In the genomic region with DNA sequence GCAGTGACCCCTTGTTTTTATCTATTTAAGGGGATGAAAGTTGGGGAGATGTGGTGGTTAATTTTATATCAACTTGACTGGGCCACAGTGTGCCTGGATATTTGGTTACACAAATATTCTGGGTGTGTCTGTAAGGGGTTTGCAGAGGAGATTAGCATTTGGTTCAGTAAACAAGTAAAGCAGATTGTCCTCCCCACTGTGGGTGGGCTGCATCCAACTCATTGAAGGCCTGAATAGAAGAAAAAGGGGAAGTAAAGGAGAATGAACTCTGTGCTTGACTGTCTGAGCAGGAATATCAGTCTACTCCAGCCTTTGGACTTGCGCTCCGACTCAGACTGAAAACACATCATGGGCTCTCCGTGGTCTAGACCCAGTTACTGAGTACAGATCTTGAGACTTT, we compare ENCODE assay signal across 28 cellular contexts.
"Had no signal": no experiment of that assay in that cellular context is flagged by ENCODE, and none has a peak within 500 bp of the region (broad histone marks: within the 10 kb centered on the region; RNA-seq: fewer than 3 reads in every experiment).

No MANE protein-coding gene starts in this region.

- H3K4me3 Mint-ChIP-seq: activated naive CD8-positive, alpha-beta T cell treated with anti-CD3 and anti-CD28 coated beads, Interleukin-2, amount 10 ng/mL, durations not matched to agents 7 days and 5 days; mesothelial cell of epicardium; naive thymus-derived CD4-positive, alpha-beta T cell; T-helper 2 cell treated with Interferon-gamma antibody and Interleukin-4, amounts not matched to agents 5 μg/mL and 100 μg/mL, for 36 hours had no signal

- H3K4me1 ChIP-seq: ascending aorta, esophagus squamous epithelium, heart right ventricle, parathyroid adenoma, suprapubic skin, tibial artery, upper lobe of right lung had no signal

- H3K36me3 ChIP-seq: ascending aorta, brain microvascular endothelial cell, esophagus squamous epithelium, heart right ventricle, suprapubic skin, tibial artery, upper lobe of right lung had no signal

- H3K27me3 ChIP-seq: ascending aorta, brain microvascular endothelial cell, esophagus squamous epithelium, heart right ventricle, suprapubic skin, tibial artery, upper lobe of right lung had no signal

- H2AFZ ChIP-seq: parathyroid adenoma had no signal

- H3K9me3 Mint-ChIP-seq: activated naive CD8-positive, alpha-beta T cell treated with anti-CD3 and anti-CD28 coated beads, Interleukin-2, amount 10 ng/mL, durations not matched to agents 7 days and 5 days; mesothelial cell of epicardium; naive thymus-derived CD4-positive, alpha-beta T cell; T-helper 2 cell treated with Interferon-gamma antibody and Interleukin-4, amounts not matched to agents 5 μg/mL and 100 μg/mL, for 36 hours had no signal

- H3K36me3 Mint-ChIP-seq: activated naive CD8-positive, alpha-beta T cell treated with anti-CD3 and anti-CD28 coated beads, Interleukin-2, amount 10 ng/mL, durations not matched to agents 7 days and 5 days; mesothelial cell of epicardium; naive thymus-derived CD4-positive, alpha-beta T cell had no signal

- H3K79me2 ChIP-seq: parathyroid adenoma had no signal

- H3K4me3 ChIP-seq: ascending aorta, coronary artery, esophagus squamous epithelium, heart right ventricle, suprapubic skin, tibial artery, upper lobe of right lung had no signal

- DNase-seq: activated CD4-positive, alpha-beta T cell treated with anti-CD3 and anti-CD28 coated beads for 4 hours; activated CD4-positive, alpha-beta T cell treated with anti-CD3 and anti-CD28 coated beads, Interleukin-2, amount 50 U/mL, for 4 hours; activated effector memory CD4-positive, alpha-beta T cell treated with Interleukin-2 at 50 U/mL for 16 hours; activated naive CD4-positive, alpha-beta T cell treated with Interleukin-2 at 50 U/mL for 16 hours; activated naive CD8-positive, alpha-beta T cell treated with anti-CD3 and anti-CD28 coated beads, Interleukin-2, amount 10 ng/mL, durations not matched to agents 7 days and 5 days; activated T-cell treated with anti-CD3 and anti-CD28 coated beads for 4 hours; brain microvascular endothelial cell; esophagus squamous epithelium; foreskin melanocyte; heart right ventricle; left cardiac atrium; left ventricle myocardium superior; naive thymus-derived CD4-positive, alpha-beta T cell; occipital lobe; right cardiac atrium; stimulated activated CD4-positive, alpha-beta T cell treated with anti-CD3 and anti-CD28 coated beads, Interleukin-15, amount 100 ng/mL, for 24 hours; stimulated activated CD4-positive, alpha-beta T cell treated with anti-CD3 and anti-CD28 coated beads, Interleukin-2, amount 100 ng/mL, for 24 hours; stimulated activated naive CD4-positive, alpha-beta T cell; T-helper 1 cell; tibial artery; upper lobe of right lung had no signal

- H3K9ac ChIP-seq: parathyroid adenoma had no signal

- H3K27ac Mint-ChIP-seq: activated naive CD8-positive, alpha-beta T cell treated with anti-CD3 and anti-CD28 coated beads, Interleukin-2, amount 10 ng/mL, durations not matched to agents 7 days and 5 days; mesothelial cell of epicardium; naive thymus-derived CD4-positive, alpha-beta T cell; T-helper 2 cell treated with Interferon-gamma antibody and Interleukin-4, amounts not matched to agents 5 μg/mL and 100 μg/mL, for 36 hours had no signal

- H3K4me1 Mint-ChIP-seq: activated naive CD8-positive, alpha-beta T cell treated with anti-CD3 and anti-CD28 coated beads, Interleukin-2, amount 10 ng/mL, durations not matched to agents 7 days and 5 days; mesothelial cell of epicardium; naive thymus-derived CD4-positive, alpha-beta T cell had no signal

- H3K27ac ChIP-seq: ascending aorta, brain microvascular endothelial cell, coronary artery, epithelial cell of prostate, esophagus squamous epithelium, heart right ventricle, parathyroid adenoma, suprapubic skin, tibial artery, upper lobe of right lung had no signal

- ATAC-seq: heart right ventricle; left cardiac atrium; left ventricle myocardium superior; naive thymus-derived CD4-positive, alpha-beta T cell; right cardiac atrium; upper lobe of right lung had no signal
